Comparison of ENCODE assay signal across 1 cellular context in genomic region chr7:90403174-90404113, GRCh38.
TF ChIP-seq lines count a peak whose summit lies in the region.

Gene CLDN12 (plus strand): TSS chr7:90403461. CDS start chr7:90412677, 9,216 bp downstream.

TF ChIP-seq in H1, 55 proteins besides CTCF, POLR2A, EP300 and RAD21 (continued from another document):
- TF ChIP-seq CHD7 (IDR thresholded peaks at IDR 0.05; ENCODE audit: insufficient replicate concordance, low read length) (no peak), ASH2L (IDR thresholded peaks at IDR 0.05; ENCODE audit: low read length) (peak; percentile 77), KDM4A (IDR thresholded peaks at IDR 0.05; ENCODE audit: low read depth, low read length, severe bottlenecking) (peak; percentile 38), SAP30 (IDR thresholded peaks at IDR 0.05; ENCODE audit: insufficient read depth, insufficient replicate concordance, low read length) (peak; percentile 60), KDM1A (IDR thresholded peaks at IDR 0.05; ENCODE audit: borderline replicate concordance, low read length) (0 out of 2 replicates have a peak, but pooled peaks have one; percentile 27), JUN (IDR thresholded peaks at IDR 0.05; ENCODE audit: low read depth, low read length) (0 out of 2 replicates have a peak, but pooled peaks have one; percentile 27), RBBP5 (IDR thresholded peaks at IDR 0.05; ENCODE audit: borderline replicate concordance, low read depth, low read length) (0 out of 2 replicates have a peak, but pooled peaks have one; percentile 40), KDM5A (IDR thresholded peaks at IDR 0.05; ENCODE audit: low read length) (0 out of 2 replicates have a peak, but pooled peaks have one; percentile 38), E2F6 (IDR thresholded peaks at IDR 0.05) (0 out of 2 replicates have a peak, but pooled peaks have one; percentile 10), RXRA (IDR thresholded peaks at IDR 0.05; ENCODE audit: insufficient read depth, low read depth, low read length) (no peak), YY1 (IDR thresholded peaks at IDR 0.05; ENCODE audit: low read depth, low read length) (no peak), CREB1 (IDR thresholded peaks at IDR 0.05) (peak; percentile 87), MAX (IDR thresholded peaks at IDR 0.05) (peak; percentile 27; the same call in 1 of the 2 replicates), TAF1 (IDR thresholded peaks at IDR 0.05; ENCODE audit: low read depth, low read length) (peak; percentile 85), SIN3A (conservative IDR thresholded peaks at IDR 0.05 in 1 of 2, IDR thresholded peaks at IDR 0.05 in 1 of 2; ENCODE audit: low read depth in 1 of 2, low read length in 2 of 2) (peak; percentile 18 to 59; a peak in 2 of 4 replicates), ATF2 (IDR thresholded peaks at IDR 0.05; ENCODE audit: low read length) (0 out of 2 replicates have a peak, but pooled peaks have one; percentile 44)
